33 cellular contexts compared by ENCODE assay signal in genomic region chr22:26796785-26797184, GRCh38.
"Had no signal": no experiment of that assay in that cellular context is flagged by ENCODE, and none has a peak within 500 bp of the region (broad histone marks: within the 10 kb centered on the region; RNA-seq: fewer than 3 reads in every experiment).

No MANE protein-coding gene starts in this region.

- H3K27me3 Mint-ChIP-seq: activated B cell treated with CpG ODN at 0.5 μM for 24 hours; activated CD4-positive, alpha-beta memory T cell treated with anti-CD3 and anti-CD28 coated beads, Interleukin-2, amount 10 ng/mL, durations not matched to agents 7 days and 5 days; activated CD4-positive, alpha-beta T cell treated with anti-CD3 and anti-CD28 coated beads, Interleukin-2, amount 10 ng/mL, durations not matched to agents 7 days and 5 days; activated CD8-positive, alpha-beta memory T cell treated with anti-CD3 and anti-CD28 coated beads, Interleukin-2, amount 10 ng/mL, durations not matched to agents 7 days and 5 days; activated naive CD4-positive, alpha-beta T cell treated with anti-CD3 and anti-CD28 coated beads, Interleukin-2, amount 10 ng/mL, durations not matched to agents 7 days and 5 days; activated naive CD4-positive, alpha-beta T cell treated with anti-CD3 and anti-CD28 coated beads, Interleukin-2, amount 50 U/mL, for 24 hours; activated naive CD8-positive, alpha-beta T cell; activated naive CD8-positive, alpha-beta T cell treated with anti-CD3 and anti-CD28 coated beads, Interleukin-2, amount 10 ng/mL, durations not matched to agents 7 days and 5 days; activated naive CD8-positive, alpha-beta T cell treated with anti-CD3 and anti-CD28 coated beads, Interleukin-2, amount 50 U/mL, for 24 hours; activated T-cell treated with anti-CD3 and anti-CD28 coated beads, Interleukin-2, amount 50 U/mL, for 24 hours; central memory CD8-positive, alpha-beta T cell; T-cell; T-helper 17 cell had no signal

- H3K4me3 ChIP-seq: ascending aorta, cardiac muscle cell had no signal

- H3K36me3 Mint-ChIP-seq: activated CD8-positive, alpha-beta memory T cell treated with anti-CD3 and anti-CD28 coated beads, Interleukin-2, amount 10 ng/mL, durations not matched to agents 7 days and 5 days; activated naive CD8-positive, alpha-beta T cell treated with anti-CD3 and anti-CD28 coated beads, Interleukin-2, amount 10 ng/mL, durations not matched to agents 7 days and 5 days had no signal

- H3K36me3 ChIP-seq: cardiac muscle cell had no signal

- H3K9me3 Mint-ChIP-seq: activated CD4-positive, alpha-beta memory T cell treated with anti-CD3 and anti-CD28 coated beads, Interleukin-2, amount 10 ng/mL, durations not matched to agents 7 days and 5 days; activated CD4-positive, alpha-beta T cell treated with anti-CD3 and anti-CD28 coated beads, Interleukin-2, amount 10 ng/mL, durations not matched to agents 7 days and 5 days; activated naive CD4-positive, alpha-beta T cell treated with anti-CD3 and anti-CD28 coated beads, Interleukin-2, amount 10 ng/mL, durations not matched to agents 7 days and 5 days; activated naive CD4-positive, alpha-beta T cell treated with anti-CD3 and anti-CD28 coated beads, Interleukin-2, amount 50 U/mL, for 24 hours; activated naive CD8-positive, alpha-beta T cell treated with anti-CD3 and anti-CD28 coated beads, Interleukin-2, amount 10 ng/mL, durations not matched to agents 7 days and 5 days; activated naive CD8-positive, alpha-beta T cell treated with anti-CD3 and anti-CD28 coated beads, Interleukin-2, amount 50 U/mL, for 24 hours; activated T-cell treated with anti-CD3 and anti-CD28 coated beads, Interleukin-2, amount 50 U/mL, for 24 hours; activated T-helper 2 cell treated with anti-CD3 and anti-CD28 coated beads, Interferon-gamma antibody, Interleukin-2, Interleukin-4, amounts not matched to agents 10 μg/mL and 5 μg/mL and 100 μg/mL, durations not matched to agents 14 hours and 24 hours and 36 hours; central memory CD8-positive, alpha-beta T cell had no signal

- ATAC-seq: activated CD8-positive, alpha-beta memory T cell treated with anti-CD3 and anti-CD28 coated beads, Interleukin-2, amount 10 ng/mL, durations not matched to agents 7 days and 5 days; activated CD8-positive, alpha-beta T cell treated with anti-CD3 and anti-CD28 coated beads, Interleukin-2, amount 10 ng/mL, durations not matched to agents 7 days and 5 days; activated naive CD8-positive, alpha-beta T cell treated with anti-CD3 and anti-CD28 coated beads, Interleukin-2, amount 50 U/mL, for 24 hours; T-cell; T-helper 17 cell had no signal

- H3K27ac Mint-ChIP-seq: activated B cell treated with CpG ODN at 0.5 μM for 24 hours; activated CD4-positive, alpha-beta memory T cell treated with anti-CD3 and anti-CD28 coated beads, Interleukin-2, amount 10 ng/mL, durations not matched to agents 7 days and 5 days; activated CD4-positive, alpha-beta T cell treated with anti-CD3 and anti-CD28 coated beads, Interleukin-2, amount 10 ng/mL, durations not matched to agents 7 days and 5 days; activated CD8-positive, alpha-beta memory T cell treated with anti-CD3 and anti-CD28 coated beads, Interleukin-2, amount 10 ng/mL, durations not matched to agents 7 days and 5 days; activated CD8-positive, alpha-beta T cell treated with anti-CD3 and anti-CD28 coated beads, Interleukin-2, amount 10 ng/mL, durations not matched to agents 7 days and 5 days; activated naive CD4-positive, alpha-beta T cell treated with anti-CD3 and anti-CD28 coated beads, Interleukin-2, amount 10 ng/mL, durations not matched to agents 7 days and 5 days; activated naive CD4-positive, alpha-beta T cell treated with anti-CD3 and anti-CD28 coated beads, Interleukin-2, amount 50 U/mL, for 24 hours; activated naive CD8-positive, alpha-beta T cell; activated naive CD8-positive, alpha-beta T cell treated with anti-CD3 and anti-CD28 coated beads, Interleukin-2, amount 10 ng/mL, durations not matched to agents 7 days and 5 days; activated naive CD8-positive, alpha-beta T cell treated with anti-CD3 and anti-CD28 coated beads, Interleukin-2, amount 50 U/mL, for 24 hours; activated T-cell treated with anti-CD3 and anti-CD28 coated beads, Interleukin-2, amount 50 U/mL, for 24 hours; activated T-helper 2 cell treated with anti-CD3 and anti-CD28 coated beads, Interferon-gamma antibody, Interleukin-2, Interleukin-4, amounts not matched to agents 10 μg/mL and 5 μg/mL and 100 μg/mL, durations not matched to agents 14 hours and 24 hours and 36 hours; T-cell; T-helper 17 cell had no signal

- H3K27me3 ChIP-seq: ascending aorta, cardiac muscle cell had no signal

- DNase-seq: activated B cell treated with CpG ODN at 0.5 μM for 24 hours; activated CD4-positive, alpha-beta memory T cell treated with anti-CD3 and anti-CD28 coated beads, Interleukin-2, amount 10 ng/mL, durations not matched to agents 7 days and 5 days; activated CD4-positive, alpha-beta T cell treated with anti-CD3 and anti-CD28 coated beads for 48 hours; activated CD4-positive, alpha-beta T cell treated with anti-CD3 and anti-CD28 coated beads, Interleukin-2, amount 10 ng/mL, durations not matched to agents 7 days and 5 days; activated CD4-positive, alpha-beta T cell treated with anti-CD3 and anti-CD28 coated beads, Interleukin-2, amount 50 U/mL, for 48 hours; activated CD4-positive, CD25-positive, alpha-beta regulatory T cell treated with anti-CD3 and anti-CD28 coated beads, Interleukin-2, amount 50 U/mL, for 72 hours; activated CD8-positive, alpha-beta memory T cell treated with anti-CD3 and anti-CD28 coated beads for 24 hours; activated CD8-positive, alpha-beta memory T cell treated with anti-CD3 and anti-CD28 coated beads, Interleukin-2, amount 10 ng/mL, durations not matched to agents 7 days and 5 days; activated CD8-positive, alpha-beta memory T cell treated with anti-CD3 and anti-CD28 coated beads, Interleukin-2, amount 50 U/mL, for 48 hours; activated CD8-positive, alpha-beta T cell treated with anti-CD3 and anti-CD28 coated beads, Interleukin-2, amount 10 ng/mL, durations not matched to agents 7 days and 5 days; activated effector memory CD4-positive, alpha-beta T cell treated with Interleukin-2 at 50 U/mL for 16 hours; activated gamma-delta T cell; activated naive CD4-positive, alpha-beta T cell treated with anti-CD3 and anti-CD28 coated beads, Interleukin-2, amount 10 ng/mL, durations not matched to agents 7 days and 5 days; activated naive CD4-positive, alpha-beta T cell treated with Interleukin-2 at 50 U/mL for 16 hours; activated naive CD8-positive, alpha-beta T cell treated with anti-CD3 and anti-CD28 coated beads, Interleukin-2, amount 10 ng/mL, durations not matched to agents 7 days and 5 days; activated naive CD8-positive, alpha-beta T cell treated with anti-CD3 and anti-CD28 coated beads, Interleukin-2, amount 50 U/mL, for 24 hours; activated T-cell treated with anti-CD3 and anti-CD28 coated beads, Interleukin-2, amount 50 U/mL, for 24 hours; activated T-cell treated with anti-CD3 and anti-CD28 coated beads, Interleukin-2, amount 50 U/mL, for 48 hours; amygdala; anterior cingulate cortex; caudate nucleus; T-cell; T-helper 17 cell; T-helper 9 cell had no signal

- H3K4me3 Mint-ChIP-seq: activated B cell treated with CpG ODN at 0.5 μM for 24 hours; activated CD4-positive, alpha-beta memory T cell treated with anti-CD3 and anti-CD28 coated beads, Interleukin-2, amount 10 ng/mL, durations not matched to agents 7 days and 5 days; activated CD4-positive, alpha-beta T cell treated with anti-CD3 and anti-CD28 coated beads, Interleukin-2, amount 10 ng/mL, durations not matched to agents 7 days and 5 days; activated CD8-positive, alpha-beta memory T cell treated with anti-CD3 and anti-CD28 coated beads, Interleukin-2, amount 10 ng/mL, durations not matched to agents 7 days and 5 days; activated CD8-positive, alpha-beta T cell treated with anti-CD3 and anti-CD28 coated beads, Interleukin-2, amount 10 ng/mL, durations not matched to agents 7 days and 5 days; activated naive CD4-positive, alpha-beta T cell treated with anti-CD3 and anti-CD28 coated beads, Interleukin-2, amount 10 ng/mL, durations not matched to agents 7 days and 5 days; activated naive CD4-positive, alpha-beta T cell treated with anti-CD3 and anti-CD28 coated beads, Interleukin-2, amount 50 U/mL, for 24 hours; activated naive CD8-positive, alpha-beta T cell; activated naive CD8-positive, alpha-beta T cell treated with anti-CD3 and anti-CD28 coated beads, Interleukin-2, amount 10 ng/mL, durations not matched to agents 7 days and 5 days; activated naive CD8-positive, alpha-beta T cell treated with anti-CD3 and anti-CD28 coated beads, Interleukin-2, amount 50 U/mL, for 24 hours; activated T-cell treated with anti-CD3 and anti-CD28 coated beads, Interleukin-2, amount 50 U/mL, for 24 hours; brain; central memory CD8-positive, alpha-beta T cell; T-cell; T-helper 17 cell had no signal

- H3K4me1 Mint-ChIP-seq: activated B cell treated with CpG ODN at 0.5 μM for 24 hours; activated CD4-positive, alpha-beta memory T cell treated with anti-CD3 and anti-CD28 coated beads, Interleukin-2, amount 10 ng/mL, durations not matched to agents 7 days and 5 days; activated CD4-positive, alpha-beta T cell treated with anti-CD3 and anti-CD28 coated beads, Interleukin-2, amount 10 ng/mL, durations not matched to agents 7 days and 5 days; activated CD8-positive, alpha-beta memory T cell treated with anti-CD3 and anti-CD28 coated beads, Interleukin-2, amount 10 ng/mL, durations not matched to agents 7 days and 5 days; activated naive CD4-positive, alpha-beta T cell treated with anti-CD3 and anti-CD28 coated beads, Interleukin-2, amount 10 ng/mL, durations not matched to agents 7 days and 5 days; activated naive CD4-positive, alpha-beta T cell treated with anti-CD3 and anti-CD28 coated beads, Interleukin-2, amount 50 U/mL, for 24 hours; activated naive CD8-positive, alpha-beta T cell treated with anti-CD3 and anti-CD28 coated beads, Interleukin-2, amount 50 U/mL, for 24 hours; central memory CD8-positive, alpha-beta T cell; T-cell had no signal

- FAIRE-seq: TTC549 had no signal

- H3K27ac ChIP-seq: ascending aorta, cardiac muscle cell, VCaP had no signal

- H3K9me3 ChIP-seq: ascending aorta had no signal

- H3K4me1 ChIP-seq: ascending aorta had no signal
